1 cellular context compared by ENCODE assay signal in the genomic region with DNA sequence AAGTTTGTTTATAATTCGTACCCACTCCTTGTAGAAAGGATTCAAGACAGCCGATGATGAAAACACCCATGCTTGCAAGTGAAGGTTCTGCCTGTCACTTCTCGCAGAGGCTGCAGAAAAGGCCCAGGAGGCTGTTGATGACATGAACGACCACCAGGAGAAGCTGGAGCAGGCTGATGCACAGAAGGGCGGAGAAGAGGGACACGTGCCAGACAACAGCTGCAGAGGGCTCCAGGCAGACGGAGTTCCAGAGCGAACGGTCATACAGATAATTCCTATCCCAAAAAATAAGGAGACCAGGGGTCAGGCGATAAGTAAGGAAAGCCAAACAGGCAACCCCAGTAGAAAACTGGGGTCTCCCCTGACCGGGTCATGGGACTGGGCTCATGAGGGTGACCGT.
A peak's percentile ranks its signal among the peaks of the same experiment; 100 is the strongest.
TF ChIP-seq lines count a peak whose summit lies in the region.

No MANE protein-coding gene starts in this region.

TF ChIP-seq in HepG2, 621 proteins besides CTCF, POLR2A, EP300 and RAD21:
- TF ChIP-seq CBFB (CRISPR knock-in tag; IDR thresholded peaks at IDR 0.05) (no peak), TSC22D2 (CRISPR knock-in tag; IDR thresholded peaks at IDR 0.05; ENCODE audit: borderline replicate concordance) (no peak), BHLHE40 (IDR thresholded peaks at IDR 0.05; ENCODE audit: low read length) (peak; percentile 55), TARDBP (CRISPR knock-in tag; IDR thresholded peaks at IDR 0.05) (no peak), SP5 (CRISPR knock-in tag; IDR thresholded peaks at IDR 0.05; ENCODE audit: borderline replicate concordance, low read depth) (peak; percentile 47; the same call in 1 of the 2 replicates), HMG20B (CRISPR knock-in tag; conservative IDR thresholded peaks at IDR 0.05) (no peak), ELF3 (CRISPR knock-in tag; IDR thresholded peaks at IDR 0.05) (no peak), ZNF556 (CRISPR knock-in tag; IDR thresholded peaks at IDR 0.05; ENCODE audit: borderline replicate concordance) (no peak), ZNF317 (CRISPR knock-in tag; IDR thresholded peaks at IDR 0.05) (no peak), HDAC6 (IDR thresholded peaks at IDR 0.05; ENCODE audit: low read depth, low read length) (no peak), SMC3 (IDR thresholded peaks at IDR 0.05; ENCODE audit: low read length) (peak; percentile 21; the same call in 1 of the 2 replicates), FOXA1 (IDR thresholded peaks at IDR 0.05) (no peak), FOXA1 (CRISPR knock-in tag; IDR thresholded peaks at IDR 0.05) (no peak)
- TF ChIP-seq, protein P1, sequence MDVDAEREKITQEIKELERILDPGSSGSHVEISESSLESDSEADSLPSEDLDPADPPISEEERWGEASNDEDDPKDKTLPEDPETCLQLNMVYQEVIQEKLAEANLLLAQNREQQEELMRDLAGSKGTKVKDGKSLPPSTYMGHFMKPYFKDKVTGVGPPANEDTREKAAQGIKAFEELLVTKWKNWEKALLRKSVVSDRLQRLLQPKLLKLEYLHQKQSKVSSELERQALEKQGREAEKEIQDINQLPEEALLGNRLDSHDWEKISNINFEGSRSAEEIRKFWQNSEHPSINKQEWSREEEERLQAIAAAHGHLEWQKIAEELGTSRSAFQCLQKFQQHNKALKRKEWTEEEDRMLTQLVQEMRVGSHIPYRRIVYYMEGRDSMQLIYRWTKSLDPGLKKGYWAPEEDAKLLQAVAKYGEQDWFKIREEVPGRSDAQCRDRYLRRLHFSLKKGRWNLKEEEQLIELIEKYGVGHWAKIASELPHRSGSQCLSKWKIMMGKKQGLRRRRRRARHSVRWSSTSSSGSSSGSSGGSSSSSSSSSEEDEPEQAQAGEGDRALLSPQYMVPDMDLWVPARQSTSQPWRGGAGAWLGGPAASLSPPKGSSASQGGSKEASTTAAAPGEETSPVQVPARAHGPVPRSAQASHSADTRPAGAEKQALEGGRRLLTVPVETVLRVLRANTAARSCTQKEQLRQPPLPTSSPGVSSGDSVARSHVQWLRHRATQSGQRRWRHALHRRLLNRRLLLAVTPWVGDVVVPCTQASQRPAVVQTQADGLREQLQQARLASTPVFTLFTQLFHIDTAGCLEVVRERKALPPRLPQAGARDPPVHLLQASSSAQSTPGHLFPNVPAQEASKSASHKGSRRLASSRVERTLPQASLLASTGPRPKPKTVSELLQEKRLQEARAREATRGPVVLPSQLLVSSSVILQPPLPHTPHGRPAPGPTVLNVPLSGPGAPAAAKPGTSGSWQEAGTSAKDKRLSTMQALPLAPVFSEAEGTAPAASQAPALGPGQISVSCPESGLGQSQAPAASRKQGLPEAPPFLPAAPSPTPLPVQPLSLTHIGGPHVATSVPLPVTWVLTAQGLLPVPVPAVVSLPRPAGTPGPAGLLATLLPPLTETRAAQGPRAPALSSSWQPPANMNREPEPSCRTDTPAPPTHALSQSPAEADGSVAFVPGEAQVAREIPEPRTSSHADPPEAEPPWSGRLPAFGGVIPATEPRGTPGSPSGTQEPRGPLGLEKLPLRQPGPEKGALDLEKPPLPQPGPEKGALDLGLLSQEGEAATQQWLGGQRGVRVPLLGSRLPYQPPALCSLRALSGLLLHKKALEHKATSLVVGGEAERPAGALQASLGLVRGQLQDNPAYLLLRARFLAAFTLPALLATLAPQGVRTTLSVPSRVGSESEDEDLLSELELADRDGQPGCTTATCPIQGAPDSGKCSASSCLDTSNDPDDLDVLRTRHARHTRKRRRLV (CRISPR knock-in tag; IDR thresholded peaks at IDR 0.05) = no peak
- TF ChIP-seq, protein P2, sequence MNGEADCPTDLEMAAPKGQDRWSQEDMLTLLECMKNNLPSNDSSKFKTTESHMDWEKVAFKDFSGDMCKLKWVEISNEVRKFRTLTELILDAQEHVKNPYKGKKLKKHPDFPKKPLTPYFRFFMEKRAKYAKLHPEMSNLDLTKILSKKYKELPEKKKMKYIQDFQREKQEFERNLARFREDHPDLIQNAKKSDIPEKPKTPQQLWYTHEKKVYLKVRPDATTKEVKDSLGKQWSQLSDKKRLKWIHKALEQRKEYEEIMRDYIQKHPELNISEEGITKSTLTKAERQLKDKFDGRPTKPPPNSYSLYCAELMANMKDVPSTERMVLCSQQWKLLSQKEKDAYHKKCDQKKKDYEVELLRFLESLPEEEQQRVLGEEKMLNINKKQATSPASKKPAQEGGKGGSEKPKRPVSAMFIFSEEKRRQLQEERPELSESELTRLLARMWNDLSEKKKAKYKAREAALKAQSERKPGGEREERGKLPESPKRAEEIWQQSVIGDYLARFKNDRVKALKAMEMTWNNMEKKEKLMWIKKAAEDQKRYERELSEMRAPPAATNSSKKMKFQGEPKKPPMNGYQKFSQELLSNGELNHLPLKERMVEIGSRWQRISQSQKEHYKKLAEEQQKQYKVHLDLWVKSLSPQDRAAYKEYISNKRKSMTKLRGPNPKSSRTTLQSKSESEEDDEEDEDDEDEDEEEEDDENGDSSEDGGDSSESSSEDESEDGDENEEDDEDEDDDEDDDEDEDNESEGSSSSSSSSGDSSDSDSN (CRISPR knock-in tag; IDR thresholded peaks at IDR 0.05) = no peak
TF ChIP-seq in HepG2: peak in this region for 3.
